In the genomic region with DNA sequence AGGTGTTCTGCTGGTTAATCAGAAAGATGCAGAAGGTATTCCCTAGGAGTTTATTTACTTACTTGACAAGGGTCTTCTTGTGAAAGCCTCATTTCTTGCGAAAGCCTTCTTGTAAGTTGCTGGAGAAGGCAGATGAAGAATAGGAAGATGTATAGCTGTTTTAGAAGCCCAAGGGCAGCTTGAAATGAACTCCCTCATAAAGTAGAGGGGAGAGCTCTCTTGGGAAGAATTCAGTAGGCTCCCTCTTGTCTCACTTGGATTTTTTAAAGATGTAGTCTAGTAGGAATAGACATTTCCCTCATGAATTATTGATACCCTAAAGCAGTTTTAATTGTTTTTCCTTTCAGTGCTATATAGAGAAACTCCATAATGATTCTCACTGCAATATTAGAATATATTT, we compare ENCODE assay signal across 3 cellular contexts.
"Had no signal": no experiment of that assay in that cellular context is flagged by ENCODE, and none has a peak within 500 bp of the region (broad histone marks: within the 10 kb centered on the region; RNA-seq: fewer than 3 reads in every experiment).

No MANE protein-coding gene starts in this region.

- H3K4me3 ChIP-seq: GM12878 had no signal

- DNase-seq: GDM1, GF-D8 had no signal
